34 cellular contexts compared by ENCODE assay signal in genomic region chr20:37611346-37611745, GRCh38.
"Had no signal": no experiment of that assay in that cellular context is flagged by ENCODE, and none has a peak within 500 bp of the region (broad histone marks: within the 10 kb centered on the region; RNA-seq: fewer than 3 reads in every experiment).

No MANE protein-coding gene starts in this region.

- H3K36me3 ChIP-seq: MG63 had no signal

- H3K9me3 ChIP-seq: MG63 had no signal

- DNase-seq: Karpas-422, Kasumi-1, MG63, MM.1S, MV-4-11, NCI-H1048, NCI-H1092, NCI-H1092 treated with DMSO at 0.1 percent for 48 hours, NCI-H1105, NCI-H1105 treated with DMSO at 0.1 percent for 48 hours, NCI-H1417, NCI-H1417 treated with DMSO at 0.1 percent for 48 hours, NCI-H1436, NCI-H1436 treated with DMSO at 0.1 percent for 48 hours, NCI-H146, NCI-H1694, NCI-H1694 treated with DMSO at 0.1 percent for 48 hours, NCI-H187, NCI-H187 treated with DMSO at 0.1 percent for 48 hours, NCI-H1930, NCI-H2029, NCI-H2029 treated with DMSO at 0.1 percent for 48 hours, NCI-H2081, NCI-H2081 treated with DMSO at 0.1 percent for 48 hours, NCI-H2107, NCI-H2171, NCI-H2171 treated with DMSO at 0.1 percent for 48 hours, NCI-H2227 treated with DMSO at 0.1 percent for 48 hours, NCI-H226, NCI-H345, NCI-H446, NCI-H446 treated with DMSO at 0.1 percent for 48 hours, NCI-H510A, NCI-H510A treated with DMSO at 0.1 percent for 48 hours had no signal

- H3K4me3 ChIP-seq: MG63 had no signal
